6 cellular contexts compared by ENCODE assay signal in genomic region chr20:63652192-63652980, GRCh38.
DNase-seq lines count a peak whose midpoint lies in the region; ATAC-seq and TF ChIP-seq lines count a peak whose summit lies in the region.

No MANE protein-coding gene starts in this region.

- CTCF ChIA-PET in AG04449 (lab: Yijun Ruan, JAX) = interaction anchor here (1.0 kb wide), 2 partner anchors 9 to 322 kb away, joined by 3 to 4 read pairs; no protein-coding TSS in a partner anchor

- TF ChIP-seq CTCF in AG04449 (IDR thresholded peaks at IDR 0.05; ENCODE audit: insufficient read depth, low read length, missing control alignments) = no peak
- TF ChIP-seq CTCF in parathyroid adenoma (IDR thresholded peaks at IDR 0.05) = no peak

- peak overlapping the region; percentile 86 for H3K4me3 Mint-ChIP-seq in central memory CD8-positive, alpha-beta T cell

- H3K36me3 ChIP-seq in parathyroid adenoma (ENCODE audit: control insufficient read depth, insufficient read depth, low read length) = no peaks in the 10 kb centered on the region

- H3K27ac Mint-ChIP-seq in central memory CD8-positive, alpha-beta T cell (ENCODE audit: low read depth) = no peak overlapping the region

- POLR2A ChIA-PET in AG04449 (lab: Yijun Ruan, JAX) = no interaction called here

- H3K27ac ChIP-seq in parathyroid adenoma = peak overlapping the region; percentile 64

- no peaks in the 10 kb centered on the region for H3K9me3 ChIP-seq in parathyroid adenoma (ENCODE audit: control insufficient read depth, low read length)

- H3K4me2 ChIP-seq in parathyroid adenoma (ENCODE audit: low read length) = peak overlapping the region; percentile 67

- H3K4me3 ChIP-seq in AG04449 (ENCODE audit: low read depth, low read length) = peak overlapping the region; percentile 55
- H3K4me3 ChIP-seq in parathyroid adenoma (ENCODE audit: low read depth, low read length) = peak overlapping the region; percentile 52

- peaks cover 18% of the 10 kb centered on the region for H3K4me1 ChIP-seq in parathyroid adenoma

- H3K4me1 Mint-ChIP-seq in central memory CD8-positive, alpha-beta T cell = peaks cover 25% of the 10 kb centered on the region

- ATAC-seq in central memory CD8-positive, alpha-beta T cell (replicated peaks; ENCODE audit: extremely low read depth, poor library complexity, severe bottlenecking) = peak; percentile 54
- ATAC-seq in HG03439 (IDR thresholded peaks at IDR 0.05; ENCODE audit: unreplicated experiment) = no peak

- peak overlapping the region; percentile 19 for H3K9ac ChIP-seq in parathyroid adenoma

- peaks cover 4% of the 10 kb centered on the region for H3K79me2 ChIP-seq in parathyroid adenoma

- H3K9me3 Mint-ChIP-seq in central memory CD8-positive, alpha-beta T cell = no peaks in the 10 kb centered on the region

- H3K27me3 Mint-ChIP-seq in central memory CD8-positive, alpha-beta T cell = no peaks in the 10 kb centered on the region

- no peaks in the 10 kb centered on the region for H3K27me3 ChIP-seq in parathyroid adenoma (ENCODE audit: control insufficient read depth, insufficient read depth, low read length)

- H3K36me3 Mint-ChIP-seq in central memory CD8-positive, alpha-beta T cell (ENCODE audit: insufficient read depth) = peaks cover 6% of the 10 kb centered on the region

- DNase-seq in AG04449 (ENCODE audit: low read depth, low spot score) = no peak
- DNase-seq in NCI-H526 (lab: John Stamatoyannopoulos, UW) = peak; percentile 35 to 88
- no peak for DNase-seq in central memory CD8-positive, alpha-beta T cell (ENCODE audit: low spot score in 2 of 2)
- no peak for DNase-seq in RKO (ENCODE audit: low spot score)

- H2AFZ ChIP-seq in parathyroid adenoma = peak overlapping the region; percentile 69

Comparison
In these comparisons a context has a peak if more than half of its experiments do, and no peak if none do; other contexts are left out.
1. DNase-seq: peak in NCI-H526 (2 of 2); none in AG04449 (single experiment), central memory CD8-positive, alpha-beta T cell (0 of 2) and RKO (single experiment).